8 cellular contexts compared by ENCODE assay signal in the genomic region with DNA sequence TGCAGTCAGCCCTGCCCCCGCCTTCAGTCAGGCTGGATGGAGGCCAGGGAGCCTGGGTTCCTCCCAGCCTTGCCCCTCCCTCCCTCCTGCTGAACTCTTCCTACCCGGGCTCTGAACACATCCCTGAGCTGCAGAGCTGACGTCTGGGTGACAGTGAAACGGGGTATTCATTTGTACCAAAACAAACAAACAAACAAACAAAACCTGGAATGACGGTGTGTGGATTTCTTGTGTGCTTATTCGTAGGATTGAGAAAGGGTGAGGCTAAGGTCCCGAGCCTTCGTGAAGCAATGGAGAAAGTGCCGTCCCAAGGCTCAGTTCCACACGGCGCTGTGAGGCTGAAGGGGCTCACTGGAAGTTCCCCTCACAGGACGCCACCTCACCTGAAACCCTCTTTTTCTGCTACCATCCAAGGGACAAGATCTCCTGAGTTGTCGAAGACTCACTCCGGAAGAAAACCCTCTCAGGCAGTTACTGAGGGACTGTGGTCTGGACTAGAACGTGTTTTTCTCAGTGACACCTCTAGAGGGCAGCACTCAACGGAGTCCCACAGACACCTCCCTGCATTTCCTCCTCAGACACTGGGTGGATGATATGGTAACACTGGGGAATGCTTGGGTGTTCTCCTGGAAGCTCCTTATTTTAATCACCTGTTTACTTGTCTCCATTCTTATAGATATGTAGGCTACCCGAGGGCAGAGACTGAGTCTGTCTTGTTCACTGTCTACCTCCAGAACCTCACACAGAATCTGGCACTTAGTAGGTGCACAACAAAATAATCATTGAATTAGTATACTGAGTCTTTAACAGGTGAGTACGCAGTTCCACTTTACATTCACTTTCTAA. TPM values are rescaled to one million over a fixed set of nuclear protein-coding genes. Genes with fewer than 3 reads are reported as not detected.
A peak's percentile ranks its signal among the peaks of the same experiment; 100 is the strongest.
DNase-seq lines count a peak whose midpoint lies in the region; ATAC-seq, FAIRE-seq and TF ChIP-seq lines count a peak whose summit lies in the region.

No MANE protein-coding gene starts in this region.

- H3K9me3 ChIP-seq in neuron (ENCODE audit: low read length), result no peaks in the 10 kb centered on the region

- H3K27me3 ChIP-seq in KMS-11 (ENCODE audit: insufficient read depth, low read depth), result no peaks in the 10 kb centered on the region; the same call in 1 of the 2 replicates
- H3K27me3 ChIP-seq in neuron (ENCODE audit: insufficient read depth, low read length), result no peaks in the 10 kb centered on the region

- H2AFZ ChIP-seq in KMS-11 (ENCODE audit: low read depth) (peak overlapping the region; percentile 77), neuron (ENCODE audit: low read depth, low read length) (no peak overlapping the region)

- H4K20me1 ChIP-seq in KMS-11 (ENCODE audit: insufficient read depth), result no peaks in the 10 kb centered on the region

- no peak overlapping the region for H3K27ac ChIP-seq in KMS-11
- H3K27ac ChIP-seq in substantia nigra (ENCODE audit: low read depth, low read length, poor library complexity, severe bottlenecking), result no peak overlapping the region

- DNase-seq in EL (peak; percentile 82), RCC 7860 (ENCODE audit: low spot score) (peak; percentile 63), fibroblast of villous mesenchyme (ENCODE audit: low read depth) (peak; percentile 63), substantia nigra (lab: John Stamatoyannopoulos, UW) (peak in 43 of 49 donors; percentile 1 to 69 (median 38))
- peak; percentile 15 to 49 for DNase-seq in activated T-helper 1 cell treated with anti-CD3 and anti-CD28 coated beads, Interleukin-2, amount 50 U/mL, for 16 hours (ENCODE audit: low read depth in 1 of 2, low spot score in 1 of 2)

- FAIRE-seq in RCC 7860 (lab: Jason Lieb, UNC), result peak; percentile 17

- peak overlapping the region; percentile 66 for H3K4me2 ChIP-seq in KMS-11

- H3K79me2 ChIP-seq in KMS-11 (ENCODE audit: insufficient read depth, low read depth), result no peaks in the 10 kb centered on the region

- H3K4me3 ChIP-seq in KMS-11 (IDR thresholded peaks at IDR 0.05; ENCODE audit: insufficient read depth, low read depth, low read length) (no peak overlapping the region), fibroblast of villous mesenchyme (ENCODE audit: low read depth, low read length) (peak overlapping the region; percentile 73), neuron (ENCODE audit: low read length) (peak overlapping the region; percentile 19)

- peak overlapping the region; percentile 5; the same call in 1 of the 2 replicates for H3K9ac ChIP-seq in KMS-11

- H3K36me3 ChIP-seq in KMS-11 (ENCODE audit: insufficient read depth) (no peaks in the 10 kb centered on the region), neuron (ENCODE audit: insufficient read depth, low read length) (no peaks in the 10 kb centered on the region)

- peak; percentile 99 for ATAC-seq in GM21825 (IDR thresholded peaks at IDR 0.05; ENCODE audit: unreplicated experiment)

- H3K4me1 ChIP-seq in KMS-11 (ENCODE audit: low read depth, poor library complexity, severe bottlenecking) (peaks cover 12% of the 10 kb centered on the region), neuron (ENCODE audit: insufficient read depth, low read length) (no peaks in the 10 kb centered on the region)

- TF ChIP-seq CTCF in KMS-11 (conservative IDR thresholded peaks at IDR 0.05; ENCODE audit: low read depth, low read length), result peak; percentile 86
- peak; percentile 87 for TF ChIP-seq CTCF in fibroblast of villous mesenchyme (IDR thresholded peaks at IDR 0.05; ENCODE audit: insufficient read depth, low read depth, low read length)

RNA-seq across cellular contexts. Expression of a gene that starts 27.3 kb away (rescaled TPM):
- total RNA-seq in fibroblast of villous mesenchyme, result not detected in 2 replicates

RNA-seq across cellular contexts. Expression of a gene that starts 41.6 kb away (rescaled TPM):
- not detected in 2 replicates for total RNA-seq in fibroblast of villous mesenchyme

Comparison
In these comparisons a context has a peak if more than half of its experiments do, and no peak if none do; other contexts are left out.
1. DNase-seq: peak in every context shown above with its lines; median percentile 82 in EL; 63 in RCC 7860; 63 in fibroblast of villous mesenchyme; 38 in substantia nigra; 32 in activated T-helper 1 cell treated with anti-CD3 and anti-CD28 coated beads, Interleukin-2, amount 50 U/mL, for 16 hours.